8 cellular contexts compared by ENCODE assay signal in the genomic region with DNA sequence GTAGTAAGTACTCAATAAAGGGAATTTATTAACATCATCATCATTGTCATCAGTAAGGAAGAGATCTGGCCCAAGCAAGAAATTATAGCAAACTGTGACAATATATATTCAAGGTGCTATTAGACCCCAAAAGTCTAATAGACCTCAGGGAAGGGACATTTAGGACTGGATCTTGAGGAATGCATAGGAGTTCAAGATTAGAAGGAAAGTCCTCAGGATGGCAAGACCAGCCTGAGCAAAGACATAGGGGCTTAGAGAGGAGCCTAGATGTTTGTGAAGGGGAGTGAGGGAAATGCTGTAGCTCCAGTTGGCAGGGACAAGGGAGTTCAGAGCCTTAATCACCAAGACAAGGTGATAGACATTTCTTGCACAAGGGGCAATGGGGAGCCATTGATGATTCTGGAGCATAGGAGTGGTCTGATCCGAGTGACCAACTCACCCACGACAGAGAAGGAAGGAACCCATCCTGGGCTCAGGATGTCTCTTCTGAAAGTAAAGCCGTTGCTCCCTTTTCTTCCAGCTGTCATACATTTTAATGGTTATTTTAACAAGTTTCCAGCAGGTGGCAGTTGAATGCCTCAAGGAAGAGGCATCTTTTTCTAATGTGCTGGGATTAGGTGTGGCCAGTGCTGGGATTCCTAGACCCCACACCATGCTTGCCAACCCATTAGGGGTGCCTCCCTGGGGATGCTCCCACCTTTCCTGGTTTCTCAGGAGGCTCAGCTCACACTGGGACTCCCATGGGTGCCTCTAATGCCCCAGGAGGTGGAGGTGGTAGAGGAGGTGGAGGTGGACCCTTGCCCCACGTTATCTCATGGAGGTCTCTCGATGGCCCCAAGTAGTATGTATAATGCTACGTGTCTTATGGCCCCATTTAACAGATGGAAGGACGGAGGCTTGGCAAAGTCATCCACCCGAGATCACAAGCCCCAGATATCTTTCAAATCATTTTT. TPM values are rescaled to one million over a fixed set of nuclear protein-coding genes. Genes with fewer than 3 reads are reported as not detected.
DNase-seq lines count a peak whose midpoint lies in the region; ATAC-seq, FAIRE-seq and TF ChIP-seq lines count a peak whose summit lies in the region.

No MANE protein-coding gene starts in this region.

- BruUV-seq in HepG2 (replicated peaks; lab: Mats Ljungman, UMichigan), result no TSS peak

- FAIRE-seq in HepG2 (lab: Jason Lieb, UNC), result peak; percentile 64

- intact Hi-C loops in HepG2 (cut with micrococcal nuclease; ENCODE audit: unreplicated experiment), result loop anchor here (1.0 kb wide), 2 partner anchors 66 to 120 kb away; no protein-coding TSS in a partner anchor

- H3K36me3 ChIP-seq in brain microvascular endothelial cell (replicated peaks), result no peaks in the 10 kb centered on the region
- H3K36me3 ChIP-seq in HepG2 (replicated peaks in 1 of 2; ENCODE audit: control insufficient read depth in 1 of 2, insufficient read depth in 2 of 2, low read length in 2 of 2), result no peaks in the 10 kb centered on the region

- H3K9ac ChIP-seq in HepG2 (ENCODE audit: insufficient read depth, low read depth, low read length), result no peak overlapping the region

- in situ Hi-C loops in brain microvascular endothelial cell (cut with HindIII; ENCODE audit: low pct_ligation_motif_present, low sequenced_read_pairs), result no loop called here
- in situ Hi-C loops in HepG2 (cut with HindIII; ENCODE audit: extremely low pct_ligation_motif_present, low pct_unique_long_range_greater_than_20kb), result no loop called here

- TF ChIP-seq EP300 in HepG2 (IDR thresholded peaks at IDR 0.05; ENCODE audit: low read depth in 2 of 2, low read length in 2 of 2) (no peak), HepG2 (CRISPR knock-in tag; IDR thresholded peaks at IDR 0.05; ENCODE audit: borderline replicate concordance) (no peak)

- no peak for TF ChIP-seq POLR2A in HepG2 (IDR thresholded peaks at IDR 0.05; ENCODE audit: insufficient read depth in 1 of 2, low read depth in 2 of 2, low read length in 2 of 2)

- H2AFZ ChIP-seq in HepG2 (ENCODE audit: low read length), result no peak overlapping the region

- TF ChIP-seq CTCF in AG09309 (IDR thresholded peaks at IDR 0.05; ENCODE audit: control insufficient read depth, insufficient read depth, low read depth, low read length, missing control alignments) (peak; percentile 61), GM12874 (IDR thresholded peaks at IDR 0.05; ENCODE audit: insufficient read depth, low read depth, low read length) (peak; percentile 39), brain microvascular endothelial cell (IDR thresholded peaks at IDR 0.05; ENCODE audit: low read depth, low read length, missing control alignments) (peak; percentile 48), HepG2 (CRISPR knock-in tag; IDR thresholded peaks at IDR 0.05) (peak; percentile 78)

- H3K9me3 Mint-ChIP-seq in naive thymus-derived CD8-positive, alpha-beta T cell, result no peaks in the 10 kb centered on the region

- peaks cover 0 to 4% (median 0%) of the 10 kb centered on the region in 4 donors for H3K4me1 Mint-ChIP-seq in naive thymus-derived CD8-positive, alpha-beta T cell

- H3K27me3 ChIP-seq in brain microvascular endothelial cell (replicated peaks) (no peaks in the 10 kb centered on the region), HepG2 (ENCODE audit: control insufficient read depth in 1 of 2, insufficient read depth in 2 of 2, low read length in 2 of 2) (peaks cover 0 to 13% of the 10 kb centered on the region in 2 experiments; a peak in 2 of 5 replicates)

- POLR2A ChIA-PET in HepG2 (lab: Yijun Ruan, JAX), result interaction anchor here (1.2 kb wide), 1 partner anchor 121 kb away, joined by 4 read pairs; no protein-coding TSS in a partner anchor
- POLR2A ChIA-PET in naive thymus-derived CD8-positive, alpha-beta T cell (lab: Charles Lee), result interaction anchor here (0.6 kb wide), 1 partner anchor 33 kb away, joined by 3 read pairs; no protein-coding TSS in a partner anchor

- no peak overlapping the region for H3K4me2 ChIP-seq in HepG2 (ENCODE audit: low read depth, low read length)

- H3K4me3 Mint-ChIP-seq in naive thymus-derived CD8-positive, alpha-beta T cell, result no peak overlapping the region

- H3K4me3 ChIP-seq in AG09309 (ENCODE audit: control insufficient read depth, low read depth, low read length) (no peak overlapping the region), brain microvascular endothelial cell (ENCODE audit: low read depth, low read length) (no peak overlapping the region), HepG2 (replicated peaks in 1 of 3; ENCODE audit: insufficient read depth in 1 of 3, low read depth in 2 of 3, low read length in 3 of 3) (no peak overlapping the region)

- H3K4me1 ChIP-seq in HepG2 (ENCODE audit: insufficient read depth, low read length), result no peaks in the 10 kb centered on the region

- DNase-seq in AG09309 (ENCODE audit: low read depth), result peak; percentile 21
- DNase-seq in NCI-H510A (lab: John Stamatoyannopoulos, UW), result peak; percentile 5
- DNase-seq in brain microvascular endothelial cell, result peak; percentile 12
- DNase-seq in HepG2 (ENCODE audit: low spot score), result peak; percentile 59
- no peak for DNase-seq in naive thymus-derived CD8-positive, alpha-beta T cell
- no peak for DNase-seq in activated T-cell treated with anti-CD3 and anti-CD28 coated beads for 4 hours

- WGBS in HepG2 (ENCODE audit: low lambda C conversion rate), result 29% methylated on average over 6 of the region's 8 CpGs

- CTCF ChIA-PET in HepG2 (lab: Yijun Ruan, JAX; ENCODE audit: low intra/inter-chr PET ratio, low total read pairs), result interaction anchor here (1.9 to 2.4 kb wide), 2 partner anchors 66 to 121 kb away, joined by 12 to 22 read pairs; no protein-coding TSS in a partner anchor

- H3K27me3 Mint-ChIP-seq in naive thymus-derived CD8-positive, alpha-beta T cell, result peaks cover 0 to 5% (median 2%) of the 10 kb centered on the region in 5 donors

- no peak overlapping the region for H3K27ac ChIP-seq in brain microvascular endothelial cell
- H3K27ac ChIP-seq in HepG2 (ENCODE audit: extremely low read length, insufficient read depth, low read length), result no peak overlapping the region

- no peaks in the 10 kb centered on the region for H3K79me2 ChIP-seq in HepG2 (ENCODE audit: insufficient read depth, low read length)

- no peaks in the 10 kb centered on the region for H4K20me1 ChIP-seq in HepG2 (ENCODE audit: insufficient read depth, low read length)

- ATAC-seq in HepG2, result peak; percentile 61
- no peak for ATAC-seq in GM18511 (IDR thresholded peaks at IDR 0.05; ENCODE audit: unreplicated experiment)
- ATAC-seq in naive thymus-derived CD8-positive, alpha-beta T cell, result no peak

- peak; percentile 36; the same call in 1 of the 2 replicates for TF ChIP-seq RAD21 in HepG2 (CRISPR knock-in tag; IDR thresholded peaks at IDR 0.05)

- H3K9me3 ChIP-seq in HepG2 (ENCODE audit: low read length), result no peaks in the 10 kb centered on the region

- peak overlapping the region in 1 of 10 donors; percentile 3 for H3K27ac Mint-ChIP-seq in naive thymus-derived CD8-positive, alpha-beta T cell

- H3K36me3 Mint-ChIP-seq in naive thymus-derived CD8-positive, alpha-beta T cell, result no peaks in the 10 kb centered on the region

TF ChIP-seq in HepG2, 621 proteins besides CTCF, POLR2A, EP300 and RAD21 (continues in another document):
- TF ChIP-seq STAG1 (CRISPR knock-in tag; IDR thresholded peaks at IDR 0.05) (peak; percentile 72), THYN1 (CRISPR knock-in tag; IDR thresholded peaks at IDR 0.05; ENCODE audit: borderline replicate concordance, low read depth) (no peak), MATR3 (CRISPR knock-in tag; IDR thresholded peaks at IDR 0.05) (no peak), GABPB1 (CRISPR knock-in tag; IDR thresholded peaks at IDR 0.05) (no peak), ZNF124 (CRISPR knock-in tag; IDR thresholded peaks at IDR 0.05) (0 out of 2 replicates have a peak, but pooled peaks have one; percentile 24), NFRKB (IDR thresholded peaks at IDR 0.05) (no peak), ZFP91 (CRISPR knock-in tag; IDR thresholded peaks at IDR 0.05; ENCODE audit: borderline replicate concordance) (no peak)

RNA-seq across cellular contexts. Expression of gene PHETA1, which starts 37.8 kb away (rescaled TPM):
- total RNA-seq in HepG2 (2016; rRNA removed; fragmentation: Illumina TruSeq; extraction: Trizol), result 12.7 and 20.8 TPM in 2 replicates
- total RNA-seq in HepG2 (2016; cell fraction: cytosol; rRNA removed; fragmentation: Illumina TruSeq; extraction: Trizol; ENCODE audit: low read depth), result 4.6 and 5.4 TPM in 2 replicates
- total RNA-seq in HepG2 (2016; cell fraction: insoluble cytoplasmic fraction; rRNA removed; fragmentation: Illumina TruSeq; extraction: Trizol), result 11.4 and 21.0 TPM in 2 replicates
- 20.1 and 22.4 TPM in 2 replicates for total RNA-seq in HepG2 (2016; cell fraction: membrane; rRNA removed; fragmentation: Illumina TruSeq; extraction: Trizol)
- total RNA-seq in HepG2 (2016; cell fraction: nucleus; rRNA removed; fragmentation: Illumina TruSeq; extraction: Trizol), result 11.4 and 16.8 TPM in 2 replicates
- polyA plus RNA-seq in HepG2 (2011; rRNA removed), result 11.3 and 15.8 TPM in 2 replicates
- polyA plus RNA-seq in HepG2 (2011; cell fraction: cytosol; rRNA removed), result 13.8 and 16.9 TPM in 2 replicates
- 38.7 and 41.4 TPM in 2 replicates for polyA plus RNA-seq in HepG2 (2011; cell fraction: nucleus; rRNA removed)
- 7.6 and 12.3 TPM in 2 replicates for polyA plus RNA-seq in HepG2 (2012)
- 4.7 and 5.7 TPM in 2 replicates for polyA plus RNA-seq in HepG2 (2016; cell fraction: cytosol; fragmentation: Illumina TruSeq; extraction: Trizol; ENCODE audit: low read depth)
- polyA plus RNA-seq in HepG2 (2016; cell fraction: insoluble cytoplasmic fraction; fragmentation: Illumina TruSeq; extraction: Trizol; ENCODE audit: low read depth), result 15.8 and 19.6 TPM in 2 replicates
- 18.1 and 18.8 TPM in 2 replicates for polyA plus RNA-seq in HepG2 (2016; cell fraction: membrane; fragmentation: Illumina TruSeq; extraction: Trizol; ENCODE audit: low read depth)
- polyA plus RNA-seq in HepG2 (2016; cell fraction: nucleus; fragmentation: Illumina TruSeq; extraction: Trizol; ENCODE audit: insufficient read depth, low read depth), result 31.9 and 34.8 TPM in 2 replicates
- 1.6 and 19.4 TPM in 2 replicates for polyA minus RNA-seq in HepG2 (2011; rRNA and poly(A)+ RNA removed; ENCODE audit: low replicate concordance)
- polyA minus RNA-seq in HepG2 (2011; cell fraction: cytosol; rRNA and poly(A)+ RNA removed), result 7.2 and 10.0 TPM in 2 replicates
- 6.4 and 9.7 TPM in 2 replicates for polyA minus RNA-seq in HepG2 (2011; cell fraction: nucleus; rRNA and poly(A)+ RNA removed)
- 1 to 10 TPM; 3.0 to 3.8 TPM for total RNA-seq in naive thymus-derived CD8-positive, alpha-beta T cell
- polyA plus RNA-seq in naive thymus-derived CD8-positive, alpha-beta T cell, result 1 to 10 TPM in 2 of 3 donors, under 1 TPM in 1; 0.11 to 1.5 (median 1.3) TPM

Comparison
In these comparisons a context has a peak if more than half of its experiments do, and no peak if none do; other contexts are left out.
1. DNase-seq: peak in AG09309 (single experiment), NCI-H510A (single experiment), brain microvascular endothelial cell (single experiment) and HepG2 (single experiment); none in naive thymus-derived CD8-positive, alpha-beta T cell (0 of 10) and activated T-cell treated with anti-CD3 and anti-CD28 coated beads for 4 hours (single experiment).
2. Peak in every context shown above with its lines, with median percentiles within 50 percentile points of each other: CTCF ChIP-seq.